19 cellular contexts compared by ENCODE assay signal in the genomic region with DNA sequence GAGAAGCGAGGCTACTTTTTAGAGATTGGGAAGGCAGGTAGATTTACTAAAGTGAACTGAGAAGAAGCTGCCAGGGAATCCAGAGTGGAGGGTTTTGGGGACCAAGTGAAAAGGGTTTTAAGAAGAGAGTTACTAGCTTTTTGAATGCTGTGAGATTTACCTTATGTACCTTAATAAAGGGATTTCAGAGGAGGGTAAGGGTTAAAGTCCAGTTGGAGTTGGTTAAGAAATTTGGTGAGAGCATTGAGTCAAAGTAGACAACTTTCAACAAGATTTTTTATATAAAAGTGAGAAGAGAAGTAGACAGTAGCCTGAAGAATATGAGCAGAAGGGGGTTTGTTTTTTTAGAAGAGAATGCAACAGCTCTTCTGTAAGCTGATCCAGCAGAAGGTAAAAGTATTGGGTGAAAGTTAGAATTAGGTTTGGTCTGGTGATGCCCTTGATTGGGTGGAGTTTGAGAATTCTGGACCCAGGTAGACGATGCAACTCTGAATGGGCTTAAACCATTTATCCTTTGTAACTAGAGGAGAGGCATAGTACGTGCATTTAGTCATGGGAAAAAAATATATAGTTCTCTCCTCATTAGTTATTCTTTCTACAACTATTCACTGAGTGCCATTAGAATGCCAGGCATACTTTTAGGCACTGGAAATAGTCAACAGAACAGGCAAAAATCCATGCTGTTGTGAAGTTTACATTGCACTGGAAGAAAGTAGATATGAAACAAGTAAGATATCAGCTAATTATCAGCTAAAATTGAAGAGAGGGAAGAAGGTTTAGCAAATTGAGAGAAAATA.
"Had no signal": no experiment of that assay in that cellular context is flagged by ENCODE, and none has a peak within 500 bp of the region (broad histone marks: within the 10 kb centered on the region; RNA-seq: fewer than 3 reads in every experiment).

No MANE protein-coding gene starts in this region.

- H3K4me3 ChIP-seq: adrenal gland, dorsolateral prefrontal cortex, prostate gland, thoracic aorta, uterus had no signal

- H3K9me3 Mint-ChIP-seq: activated B cell treated with CpG ODN at 0.5 μM for 24 hours; activated T-helper 17 cell treated with anti-CD3 and anti-CD28 coated beads, Interleukin-2, amount 50 U/mL, for 72 hours; natural killer cell treated with Interleukin-12 subunit alpha and Interleukin-12 subunit beta and Interleukin-15 and Interleukin-18, amount 100 ng/mL, for 72 hours had no signal

- H3K4me1 Mint-ChIP-seq: activated B cell treated with CpG ODN at 0.5 μM for 24 hours; stimulated activated naive CD8-positive, alpha-beta T cell treated with anti-CD3 and anti-CD28 coated beads, Interleukin-15, amount 100 ng/mL, for 72 hours; T-helper 17 cell had no signal

- H3K9me3 ChIP-seq: adrenal gland, prostate gland, thoracic aorta, uterus had no signal

- H3K4me1 ChIP-seq: adrenal gland, prostate gland, uterus had no signal

- ATAC-seq: activated T-helper 17 cell treated with anti-CD3 and anti-CD28 coated beads, Interleukin-2, amount 50 U/mL, for 72 hours; natural killer cell treated with Interleukin-12 subunit alpha and Interleukin-12 subunit beta and Interleukin-15 and Interleukin-18, amount 100 ng/mL, for 72 hours; sciatic nerve; stimulated activated naive CD8-positive, alpha-beta T cell treated with anti-CD3 and anti-CD28 coated beads, Interleukin-15, amount 100 ng/mL, for 72 hours; T-helper 17 cell had no signal

- H3K27me3 Mint-ChIP-seq: activated B cell treated with CpG ODN at 0.5 μM for 24 hours; activated T-helper 17 cell treated with anti-CD3 and anti-CD28 coated beads, Interleukin-2, amount 50 U/mL, for 72 hours; memory B cell; natural killer cell treated with Interleukin-12 subunit alpha and Interleukin-12 subunit beta and Interleukin-15 and Interleukin-18, amount 100 ng/mL, for 72 hours; stimulated activated naive CD8-positive, alpha-beta T cell treated with anti-CD3 and anti-CD28 coated beads, Interleukin-15, amount 100 ng/mL, for 72 hours; T-helper 17 cell had no signal

- H3K27ac Mint-ChIP-seq: activated B cell treated with CpG ODN at 0.5 μM for 24 hours; activated naive CD4-positive, alpha-beta T cell treated with anti-CD3 and anti-CD28 coated beads for 36 hours; activated T-helper 17 cell treated with anti-CD3 and anti-CD28 coated beads, Interleukin-2, amount 50 U/mL, for 72 hours; memory B cell; natural killer cell treated with Interleukin-12 subunit alpha and Interleukin-12 subunit beta and Interleukin-15 and Interleukin-18, amount 100 ng/mL, for 72 hours; stimulated activated naive CD8-positive, alpha-beta T cell treated with anti-CD3 and anti-CD28 coated beads, Interleukin-15, amount 100 ng/mL, for 72 hours; T-helper 17 cell had no signal

- H3K36me3 ChIP-seq: adrenal gland, prostate gland, thoracic aorta, uterus had no signal

- DNase-seq: activated B cell treated with CpG ODN at 0.5 μM for 24 hours; activated CD4-positive, alpha-beta T cell treated with anti-CD3 and anti-CD28 coated beads, Interleukin-2, amount 50 U/mL, for 1 hour; activated naive CD4-positive, alpha-beta T cell treated with anti-CD3 and anti-CD28 coated beads for 36 hours; activated T-cell treated with anti-CD3 and anti-CD28 coated beads for 4 hours; adrenal gland; cerebellar nuclear complex; dorsolateral prefrontal cortex; nucleus accumbens; stimulated activated CD4-positive, alpha-beta T cell treated with anti-CD3 and anti-CD28 coated beads, Interleukin-2, amount 100 ng/mL, for 48 hours; stimulated activated naive CD8-positive, alpha-beta T cell treated with anti-CD3 and anti-CD28 coated beads, Interleukin-15, amount 100 ng/mL, for 72 hours; T-helper 17 cell; uterus had no signal

- FAIRE-seq: TTC549 had no signal

- H3K27ac ChIP-seq: adrenal gland, dorsolateral prefrontal cortex, prostate gland, thoracic aorta, uterus had no signal

- H3K27me3 ChIP-seq: adrenal gland, dorsolateral prefrontal cortex, uterus had no signal

- H3K4me3 Mint-ChIP-seq: activated B cell treated with CpG ODN at 0.5 μM for 24 hours; activated naive CD4-positive, alpha-beta T cell treated with anti-CD3 and anti-CD28 coated beads for 36 hours; activated T-helper 17 cell treated with anti-CD3 and anti-CD28 coated beads, Interleukin-2, amount 50 U/mL, for 72 hours; memory B cell; natural killer cell treated with Interleukin-12 subunit alpha and Interleukin-12 subunit beta and Interleukin-15 and Interleukin-18, amount 100 ng/mL, for 72 hours; stimulated activated naive CD8-positive, alpha-beta T cell treated with anti-CD3 and anti-CD28 coated beads, Interleukin-15, amount 100 ng/mL, for 72 hours; T-helper 17 cell had no signal
